ENCODE assay signal across 8 cellular contexts in genomic region chr7:43904533-43905208, GRCh38. TPM values are rescaled to one million over a fixed set of nuclear protein-coding genes. Genes with fewer than 3 reads are reported as not detected.
DNase-seq lines count a peak whose midpoint lies in the region; ATAC-seq and TF ChIP-seq lines count a peak whose summit lies in the region.

No MANE protein-coding gene starts in this region.

- no peaks in the 10 kb centered on the region for H3F3A ChIP-seq in MM.1S (ENCODE audit: insufficient read depth, low read length)
- no peaks in the 10 kb centered on the region for H3F3A ChIP-seq in neural cell (ENCODE audit: insufficient read depth, low read length, poor library complexity, severe bottlenecking)

- TF ChIP-seq CTCF in MM.1S (IDR thresholded peaks at IDR 0.05; ENCODE audit: low read length) (no peak), neural cell (IDR thresholded peaks at IDR 0.05; ENCODE audit: poor library complexity, severe bottlenecking) (no peak)

- H3K4me3 Mint-ChIP-seq in CD4-positive, CD25-positive, alpha-beta regulatory T cell, result peak overlapping the region; percentile 44 to 99 (median 96)

- peaks cover 61% of the 10 kb centered on the region for H3K79me2 ChIP-seq in MM.1S (ENCODE audit: low read length)
- H3K79me2 ChIP-seq in neural cell (replicated peaks; ENCODE audit: insufficient read depth, low read length), result peaks cover 6% of the 10 kb centered on the region

- no peaks in the 10 kb centered on the region for H3K27me3 ChIP-seq in CD4-positive, CD25-positive, alpha-beta regulatory T cell (ENCODE audit: control insufficient read depth, insufficient read depth, low read length)
- H3K27me3 ChIP-seq in MM.1S (replicated peaks; ENCODE audit: insufficient read depth, low read length), result no peaks in the 10 kb centered on the region
- H3K27me3 ChIP-seq in duodenal mucosa (ENCODE audit: control insufficient read depth in 1 of 2, insufficient read depth in 2 of 2, low read length in 2 of 2), result no peaks in the 10 kb centered on the region
- no peaks in the 10 kb centered on the region for H3K27me3 ChIP-seq in neural cell (ENCODE audit: insufficient read depth, low read depth, low read length)

- H2AFZ ChIP-seq in MM.1S (ENCODE audit: low read length) (no peak overlapping the region), neural cell (ENCODE audit: low read depth, low read length) (no peak overlapping the region)

- H3K9me2 ChIP-seq in MM.1S (replicated peaks; ENCODE audit: insufficient read depth, low read length) (no peaks in the 10 kb centered on the region), neural cell (ENCODE audit: insufficient read depth, low read length) (no peaks in the 10 kb centered on the region)

- peaks cover 20% of the 10 kb centered on the region for H3K4me1 ChIP-seq in CD4-positive, CD25-positive, alpha-beta regulatory T cell (ENCODE audit: control insufficient read depth, insufficient read depth, low read length, poor library complexity, severe bottlenecking)
- H3K4me1 ChIP-seq in MM.1S (ENCODE audit: low read length) (peaks cover 14% of the 10 kb centered on the region; the same call in 1 of the 2 replicates), duodenal mucosa (ENCODE audit: control insufficient read depth in 1 of 2, insufficient read depth in 2 of 2, low read length in 2 of 2) (peaks cover 0 to 26% of the 10 kb centered on the region in 2 donors)

- peaks cover 5 to 45% (median 30%) of the 10 kb centered on the region in 4 donors for H3K4me1 Mint-ChIP-seq in CD4-positive, CD25-positive, alpha-beta regulatory T cell

- TF ChIP-seq EP300 in neural cell (conservative IDR thresholded peaks at IDR 0.05; ENCODE audit: poor library complexity, severe bottlenecking), result no peak

- ATAC-seq in CD4-positive, CD25-positive, alpha-beta regulatory T cell (ENCODE audit: low read depth in 2 of 2), result no peak
- ATAC-seq in GM21390 (IDR thresholded peaks at IDR 0.05; ENCODE audit: unreplicated experiment), result no peak

- peak overlapping the region; percentile 41 for H3K4me3 ChIP-seq in CD4-positive, CD25-positive, alpha-beta regulatory T cell (ENCODE audit: low read depth, low read length)
- no peak overlapping the region for H3K4me3 ChIP-seq in MM.1S (ENCODE audit: low read length)
- peak overlapping the region; percentile 42 to 86 for H3K4me3 ChIP-seq in duodenal mucosa (ENCODE audit: low read depth in 1 of 2, low read length in 2 of 2)
- H3K4me3 ChIP-seq in neural cell (ENCODE audit: low read length), result peak overlapping the region; percentile 70

- H3K27ac Mint-ChIP-seq in CD4-positive, CD25-positive, alpha-beta regulatory T cell, result peak overlapping the region in 2 of 3 donors; percentile 33 to 42

- no peaks in the 10 kb centered on the region for H3K27me3 Mint-ChIP-seq in CD4-positive, CD25-positive, alpha-beta regulatory T cell

- no peak overlapping the region for H3K9ac ChIP-seq in MM.1S (ENCODE audit: low read length)
- no peak overlapping the region for H3K9ac ChIP-seq in duodenal mucosa (ENCODE audit: low read depth in 1 of 2, low read length in 2 of 2)
- no peak overlapping the region for H3K9ac ChIP-seq in neural cell (ENCODE audit: low read length)

- H3K27ac ChIP-seq in CD4-positive, CD25-positive, alpha-beta regulatory T cell (ENCODE audit: insufficient read depth, low read length, poor library complexity, severe bottlenecking), result no peak overlapping the region
- no peak overlapping the region for H3K27ac ChIP-seq in MM.1S (ENCODE audit: low read length)
- H3K27ac ChIP-seq in duodenal mucosa (ENCODE audit: low read depth, low read length), result no peak overlapping the region
- H3K27ac ChIP-seq in neural cell (ENCODE audit: low read length), result no peak overlapping the region

- H3K4me2 ChIP-seq in MM.1S (ENCODE audit: low read depth, low read length) (peak overlapping the region; percentile 50; the same call in 1 of the 2 replicates), neural cell (ENCODE audit: low read length) (peak overlapping the region; percentile 90)

- H4K20me1 ChIP-seq in MM.1S (ENCODE audit: insufficient read depth, low read length) (no peaks in the 10 kb centered on the region), neural cell (ENCODE audit: insufficient read depth) (no peaks in the 10 kb centered on the region)

- no peaks in the 10 kb centered on the region for H3K9me3 ChIP-seq in CD4-positive, CD25-positive, alpha-beta regulatory T cell (ENCODE audit: control insufficient read depth in 2 of 2, low read length in 2 of 2)
- no peaks in the 10 kb centered on the region for H3K9me3 ChIP-seq in MM.1S (replicated peaks; ENCODE audit: insufficient read depth, low read length)
- H3K9me3 ChIP-seq in duodenal mucosa (ENCODE audit: control insufficient read depth in 1 of 2, low read length in 2 of 2), result no peaks in the 10 kb centered on the region
- H3K9me3 ChIP-seq in neural cell (ENCODE audit: low read length), result no peaks in the 10 kb centered on the region

- H3K36me3 ChIP-seq in CD4-positive, CD25-positive, alpha-beta regulatory T cell (ENCODE audit: control insufficient read depth, insufficient read depth, low read length), result no peaks in the 10 kb centered on the region
- H3K36me3 ChIP-seq in MM.1S (replicated peaks; ENCODE audit: insufficient read depth, low read length) (no peaks in the 10 kb centered on the region), duodenal mucosa (ENCODE audit: control insufficient read depth in 1 of 2, insufficient read depth in 2 of 2, low read length in 2 of 2) (peaks cover 0 to 16% of the 10 kb centered on the region in 2 donors), neural cell (ENCODE audit: insufficient read depth, low read length) (no peaks in the 10 kb centered on the region)

- no peak for DNase-seq in CD4-positive, CD25-positive, alpha-beta regulatory T cell
- no peak for DNase-seq in MM.1S
- no peak for DNase-seq in NCI-H2081 treated with DMSO at 0.1 percent for 48 hours (lab: John Stamatoyannopoulos, UW)
- DNase-seq in nucleus accumbens (lab: John Stamatoyannopoulos, UW), result no peak
- no peak for DNase-seq in HK-2 (ENCODE audit: unreplicated experiment)

- peaks cover 0 to 2% (median 0%) of the 10 kb centered on the region in 7 donors for H3K9me3 Mint-ChIP-seq in CD4-positive, CD25-positive, alpha-beta regulatory T cell

- TF ChIP-seq RAD21 in neural cell (conservative IDR thresholded peaks at IDR 0.05), result no peak

- H3K36me3 Mint-ChIP-seq in CD4-positive, CD25-positive, alpha-beta regulatory T cell, result no peaks in the 10 kb centered on the region

TF ChIP-seq in neural cell, 6 proteins besides CTCF, POLR2A, EP300 and RAD21:
- TF ChIP-seq EZH2 (IDR thresholded peaks at IDR 0.05; ENCODE audit: borderline replicate concordance, insufficient read depth, low read length, poor library complexity, severe bottlenecking) (no peak), SMC3 (conservative IDR thresholded peaks at IDR 0.05; ENCODE audit: poor library complexity) (no peak), MXI1 (conservative IDR thresholded peaks at IDR 0.05; ENCODE audit: poor library complexity, severe bottlenecking) (no peak), TAF1 (IDR thresholded peaks at IDR 0.05; ENCODE audit: low read depth) (no peak), REST (IDR thresholded peaks at IDR 0.05; ENCODE audit: borderline replicate concordance) (no peak), POLR2AphosphoS5 (IDR thresholded peaks at IDR 0.05) (no peak)
TF ChIP-seq in neural cell: peak in this region for 0.

RNA-seq across cellular contexts. Expression of gene URGCP, which starts 1.7 kb away (rescaled TPM):
- total RNA-seq in CD4-positive, CD25-positive, alpha-beta regulatory T cell, result 19.2 TPM
- polyA plus RNA-seq in CD4-positive, CD25-positive, alpha-beta regulatory T cell, result 10 to 100 TPM; 14.6 to 31.0 (median 24.0) TPM
- 43.0 and 49.6 TPM in 2 replicates for polyA plus RNA-seq in neural cell
- 49.8 and 54.3 TPM in 2 replicates for polyA minus RNA-seq in neural cell

RNA-seq across cellular contexts. Expression of gene UBE2D4, which starts 21.6 kb away (rescaled TPM):
- 11.4 TPM for total RNA-seq in CD4-positive, CD25-positive, alpha-beta regulatory T cell
- 10 to 100 TPM; 10.6 to 15.5 (median 13.4) TPM for polyA plus RNA-seq in CD4-positive, CD25-positive, alpha-beta regulatory T cell
- 11.2 and 17.2 TPM in 2 replicates for polyA plus RNA-seq in neural cell
- 12.4 and 15.3 TPM in 2 replicates for polyA minus RNA-seq in neural cell

RNA-seq across cellular contexts. Expression of gene MRPS24, which starts 35.4 kb away (rescaled TPM):
- 45.8 TPM for total RNA-seq in CD4-positive, CD25-positive, alpha-beta regulatory T cell
- 100 to 1,000 TPM; 148 to 179 (median 159) TPM for polyA plus RNA-seq in CD4-positive, CD25-positive, alpha-beta regulatory T cell
- polyA plus RNA-seq in neural cell, result 110 and 132 TPM in 2 replicates
- polyA minus RNA-seq in neural cell, result 28.0 and 31.6 TPM in 2 replicates
